ENCODE assay signal across 8 cellular contexts in genomic region chr17:64662774-64663367, GRCh38. TPM values are rescaled to one million over a fixed set of nuclear protein-coding genes. Genes with fewer than 3 reads are reported as not detected.
DNase-seq lines count a peak whose midpoint lies in the region; ATAC-seq and TF ChIP-seq lines count a peak whose summit lies in the region.

No MANE protein-coding gene starts in this region.

- 69% methylated on average over 18 of the region's 18 CpGs for WGBS in tibial nerve, 2 donors

- H3K9me3 ChIP-seq in cardiac muscle cell (ENCODE audit: low read depth) (no peaks in the 10 kb centered on the region), tibial nerve (no peaks in the 10 kb centered on the region)

- TF ChIP-seq EP300 in tibial nerve (IDR thresholded peaks at IDR 0.05) = no peak

- H3K9me3 Mint-ChIP-seq in activated T-helper 17 cell treated with anti-CD3 and anti-CD28 coated beads, Interleukin-2, amount 50 U/mL, for 72 hours = no peaks in the 10 kb centered on the region

- intact Hi-C loops in left ventricle myocardium superior (cut with micrococcal nuclease) = no loop called here

- H3K27ac ChIP-seq in cardiac muscle cell = no peak overlapping the region
- H3K27ac ChIP-seq in tibial nerve = peak overlapping the region in 3 of 4 donors; percentile 74 to 97 (median 91)

- no peaks in the 10 kb centered on the region for H3K27me3 Mint-ChIP-seq in activated T-helper 17 cell treated with anti-CD3 and anti-CD28 coated beads, Interleukin-2, amount 50 U/mL, for 72 hours

- no peak for ATAC-seq in left ventricle myocardium superior
- ATAC-seq in activated T-helper 17 cell treated with anti-CD3 and anti-CD28 coated beads, Interleukin-2, amount 50 U/mL, for 72 hours (replicated peaks) = no peak
- ATAC-seq in GM21576 (IDR thresholded peaks at IDR 0.05; ENCODE audit: unreplicated experiment) = no peak
- no peak for ATAC-seq in HG03280 (IDR thresholded peaks at IDR 0.05; ENCODE audit: unreplicated experiment)

- peak overlapping the region; percentile 94 for H3K4me3 Mint-ChIP-seq in activated T-helper 17 cell treated with anti-CD3 and anti-CD28 coated beads, Interleukin-2, amount 50 U/mL, for 72 hours

- no peak for TF ChIP-seq CTCF in cardiac muscle cell (IDR thresholded peaks at IDR 0.05; ENCODE audit: low read depth, low read length)
- TF ChIP-seq CTCF in kidney epithelial cell (IDR thresholded peaks at IDR 0.05; ENCODE audit: insufficient read depth, low read length, poor library complexity, severe bottlenecking) = no peak
- no peak for TF ChIP-seq CTCF in tibial nerve (IDR thresholded peaks at IDR 0.05)

- peaks cover 6% of the 10 kb centered on the region for H3K36me3 Mint-ChIP-seq in activated T-helper 17 cell treated with anti-CD3 and anti-CD28 coated beads, Interleukin-2, amount 50 U/mL, for 72 hours (ENCODE audit: low read depth)

- H3K36me3 ChIP-seq in cardiac muscle cell (no peaks in the 10 kb centered on the region), kidney epithelial cell (ENCODE audit: control insufficient read depth, insufficient read depth, low read length) (no peaks in the 10 kb centered on the region), tibial nerve (no peaks in the 10 kb centered on the region)

- DNase-seq in cardiac muscle cell (ENCODE audit: low read depth in 1 of 2, low spot score in 1 of 2) (no peak), left ventricle myocardium superior (no peak), kidney epithelial cell (ENCODE audit: low read depth) (no peak), tibial nerve (ENCODE audit: low spot score in 2 of 2) (no peak), D341Med (ENCODE audit: low spot score) (no peak)

- H3K27ac Mint-ChIP-seq in activated T-helper 17 cell treated with anti-CD3 and anti-CD28 coated beads, Interleukin-2, amount 50 U/mL, for 72 hours = peak overlapping the region; percentile 66

- no peaks in the 10 kb centered on the region for H3K27me3 ChIP-seq in cardiac muscle cell
- no peaks in the 10 kb centered on the region for H3K27me3 ChIP-seq in kidney epithelial cell (ENCODE audit: control insufficient read depth, insufficient read depth, low read length)
- no peaks in the 10 kb centered on the region for H3K27me3 ChIP-seq in tibial nerve

- TF ChIP-seq POLR2A in tibial nerve (IDR thresholded peaks at IDR 0.05) = no peak

- H3K4me3 ChIP-seq in cardiac muscle cell (peak overlapping the region; percentile 94), kidney epithelial cell (ENCODE audit: low read depth, low read length) (peak overlapping the region; percentile 85), tibial nerve (peak overlapping the region; percentile 48 to 82 (median 66))

- H3K4me1 Mint-ChIP-seq in activated T-helper 17 cell treated with anti-CD3 and anti-CD28 coated beads, Interleukin-2, amount 50 U/mL, for 72 hours = peaks cover 18% of the 10 kb centered on the region

- peaks cover 8% of the 10 kb centered on the region for H3K4me1 ChIP-seq in cardiac muscle cell (ENCODE audit: low read depth)
- peaks cover 0 to 28% (median 7%) of the 10 kb centered on the region in 4 donors for H3K4me1 ChIP-seq in tibial nerve

RNA-seq across cellular contexts. Expression of gene SMURF2, which starts 0.8 kb away (rescaled TPM):
- total RNA-seq in cardiac muscle cell = 16.4 and 22.2 TPM in 2 replicates
- polyA plus RNA-seq in cardiac muscle cell = 13.2 and 17.5 TPM in 2 replicates
- total RNA-seq in left ventricle myocardium superior = 11.6 TPM
- total RNA-seq in activated T-helper 17 cell treated with anti-CD3 and anti-CD28 coated beads, Interleukin-2, amount 50 U/mL, for 72 hours = 10 to 100 TPM; 13.4 to 14.2 TPM
- 42.8 and 45.6 TPM in 2 replicates for total RNA-seq in kidney epithelial cell
- total RNA-seq in tibial nerve = 10 to 100 TPM; 18.2 to 28.0 (median 21.3) TPM
